18 cellular contexts compared by ENCODE assay signal in genomic region chr6:120211955-120212792, GRCh38.
A peak's percentile ranks its signal among the peaks of the same experiment; 100 is the strongest.
DNase-seq lines count a peak whose midpoint lies in the region; ATAC-seq, FAIRE-seq and TF ChIP-seq lines count a peak whose summit lies in the region.
"Had no signal": no experiment of that assay in that cellular context is flagged by ENCODE, and none has a peak within 500 bp of the region (broad histone marks: within the 10 kb centered on the region; RNA-seq: fewer than 3 reads in every experiment).

No MANE protein-coding gene starts in this region.

- H3K9me3 Mint-ChIP-seq in GM23338 (no peaks in the 10 kb centered on the region), chondrocyte (ENCODE audit: low read depth) (no peaks in the 10 kb centered on the region)

- H3K27me3 ChIP-seq in GM23338 (ENCODE audit: insufficient read depth): no peaks in the 10 kb centered on the region
- H3K27me3 ChIP-seq in bronchial epithelial cell (ENCODE audit: control insufficient read depth, insufficient read depth, low read length): no peaks in the 10 kb centered on the region
- no peaks in the 10 kb centered on the region for H3K27me3 ChIP-seq in liver (ENCODE audit: control insufficient read depth in 4 of 4, insufficient read depth in 4 of 4, low read length in 3 of 4)
- H3K27me3 ChIP-seq: MG63 had no signal

- no peak overlapping the region for H3K4me2 ChIP-seq in GM23338

- H3K4me3 Mint-ChIP-seq in GM23338 (no peak overlapping the region), chondrocyte (ENCODE audit: unreplicated experiment) (no peak overlapping the region)
- H3K4me3 Mint-ChIP-seq: T-cell had no signal

- H3K9ac ChIP-seq in liver (ENCODE audit: low read depth in 1 of 2, low read length in 2 of 2): no peak overlapping the region

- no peak overlapping the region for H2AFZ ChIP-seq in GM23338

- H3F3A ChIP-seq in GM23338 (replicated peaks; ENCODE audit: low read depth): no peaks in the 10 kb centered on the region

- TF ChIP-seq CTCF in GM23338 (conservative IDR thresholded peaks at IDR 0.05; ENCODE audit: low read depth in 2 of 2) (no peak), bronchial epithelial cell (IDR thresholded peaks at IDR 0.05; ENCODE audit: insufficient read depth, low read length, severe bottlenecking) (no peak), liver (IDR thresholded peaks at IDR 0.05; ENCODE audit: low read depth, low read length, missing input control) (no peak), chondrocyte (IDR thresholded peaks at IDR 0.05) (no peak)

- H3K27me3 Mint-ChIP-seq in GM23338 (ENCODE audit: insufficient read depth, low read depth, poor library complexity): no peaks in the 10 kb centered on the region
- H3K27me3 Mint-ChIP-seq in chondrocyte (ENCODE audit: low read depth): no peaks in the 10 kb centered on the region
- H3K27me3 Mint-ChIP-seq: T-cell had no signal

- H3K36me3 ChIP-seq in GM23338 (ENCODE audit: insufficient read depth) (no peaks in the 10 kb centered on the region), bronchial epithelial cell (ENCODE audit: control insufficient read depth, insufficient read depth, low read length) (no peaks in the 10 kb centered on the region), liver (ENCODE audit: control insufficient read depth in 4 of 4, insufficient read depth in 3 of 4, low read depth in 1 of 4, low read length in 3 of 4) (no peaks in the 10 kb centered on the region)
- H3K36me3 ChIP-seq: MG63 had no signal

- no peak overlapping the region for H3K27ac ChIP-seq in GM23338 (ENCODE audit: low read depth)
- no peak overlapping the region for H3K27ac ChIP-seq in liver (ENCODE audit: low read depth in 1 of 2, low read length in 2 of 2)

- WGBS in liver: 28% methylated on average over 4 of the region's 4 CpGs

- peak overlapping the region; percentile 44; the same call in 1 of the 2 replicates for H3K27ac Mint-ChIP-seq in GM23338
- no peak overlapping the region for H3K27ac Mint-ChIP-seq in chondrocyte (ENCODE audit: unreplicated experiment)
- H3K27ac Mint-ChIP-seq: progenitor cell of endocrine pancreas, T-cell had no signal

- DNase-seq in GM23338 (ENCODE audit: low spot score) (no peak), NOMO-1 treated with DMSO at 0.1 percent for 48 hours (lab: John Stamatoyannopoulos, UW; ENCODE audit: unreplicated experiment) (peak; percentile 64), bronchial epithelial cell (ENCODE audit: low read depth) (peak; percentile 82), chondrocyte (ENCODE audit: low spot score) (no peak), GF-D8 (lab: John Stamatoyannopoulos, UW) (no peak), NCI-H1092 (lab: John Stamatoyannopoulos, UW) (no peak)
- DNase-seq in activated CD4-positive, alpha-beta T cell treated with anti-CD3 and anti-CD28 coated beads, Interleukin-2, amount 50 U/mL, for 4 hours: no peak
- DNase-seq: activated CD4-positive, alpha-beta T cell treated with anti-CD3 and anti-CD28 coated beads for 1 hour; activated CD8-positive, alpha-beta memory T cell treated with anti-CD3 and anti-CD28 coated beads, Interleukin-2, amount 50 U/mL, for 4 hours; activated naive CD4-positive, alpha-beta T cell treated with anti-CD3 and anti-CD28 coated beads, Interleukin-2, amount 50 U/mL, for 16 hours; caudate nucleus; left cardiac atrium; MG63; NCI-H2171 treated with DMSO at 0.1 percent for 48 hours; T-cell had no signal

- H3K4me1 ChIP-seq in GM23338 (ENCODE audit: insufficient read depth) (no peaks in the 10 kb centered on the region), liver (ENCODE audit: control insufficient read depth in 4 of 4, insufficient read depth in 4 of 4, low read length in 3 of 4) (peaks cover 3 to 5% (median 4%) of the 10 kb centered on the region in 4 donors)

- H3K9me2 ChIP-seq in GM23338 (ENCODE audit: insufficient read depth): no peaks in the 10 kb centered on the region

- no peaks in the 10 kb centered on the region for H3K79me2 ChIP-seq in GM23338 (replicated peaks; ENCODE audit: insufficient read depth)

- no peaks in the 10 kb centered on the region for H3K36me3 Mint-ChIP-seq in GM23338 (ENCODE audit: low read depth)
- H3K36me3 Mint-ChIP-seq in chondrocyte (ENCODE audit: low read depth): no peaks in the 10 kb centered on the region
- H3K36me3 Mint-ChIP-seq: T-cell had no signal

- H3K4me1 Mint-ChIP-seq in GM23338 (peaks cover 4% of the 10 kb centered on the region; the same call in 2 of the 3 replicates), chondrocyte (ENCODE audit: low read depth) (no peaks in the 10 kb centered on the region)
- H3K4me1 Mint-ChIP-seq: T-cell had no signal

- peak in 1 of 2 donors; percentile 11 for TF ChIP-seq RAD21 in liver (IDR thresholded peaks at IDR 0.05)

- no peak for ATAC-seq in GM23338
- ATAC-seq: left cardiac atrium, T-cell had no signal

- no peaks in the 10 kb centered on the region for H4K20me1 ChIP-seq in GM23338 (replicated peaks; ENCODE audit: insufficient read depth)

- no peaks in the 10 kb centered on the region for H3K9me3 ChIP-seq in liver (ENCODE audit: control insufficient read depth in 4 of 4, low read length in 3 of 4)
- H3K9me3 ChIP-seq: MG63 had no signal

- FAIRE-seq in bronchial epithelial cell (lab: Jason Lieb, UNC): no peak
- FAIRE-seq: endometrium had no signal

- no peak overlapping the region for H3K4me3 ChIP-seq in GM23338
- no peak overlapping the region for H3K4me3 ChIP-seq in bronchial epithelial cell (ENCODE audit: low read depth, low read length)
- no peak overlapping the region for H3K4me3 ChIP-seq in liver (ENCODE audit: low read depth in 1 of 3, low read length in 3 of 3)
- H3K4me3 ChIP-seq: MG63 had no signal

TF ChIP-seq in GM23338, 12 proteins besides CTCF, POLR2A, EP300 and RAD21 (continues in another document):
- no peak for TF ChIP-seq EZH2 (IDR thresholded peaks at IDR 0.05; ENCODE audit: low read depth, unreplicated experiment)
- no peak for TF ChIP-seq CREB1 (CRISPR knock-in tag; IDR thresholded peaks at IDR 0.05; ENCODE audit: low read depth)
- no peak for TF ChIP-seq NANOG (IDR thresholded peaks at IDR 0.05; ENCODE audit: borderline replicate concordance)

TF ChIP-seq in liver, 16 proteins besides CTCF, POLR2A, EP300 and RAD21:
- TF ChIP-seq ZBTB33 (IDR thresholded peaks at IDR 0.05) (no peak), FOXA1 (IDR thresholded peaks at IDR 0.05) (no peak), HNF4A (conservative IDR thresholded peaks at IDR 0.05) (peak; percentile 69 to 78), RXRA (IDR thresholded peaks at IDR 0.05) (peak; percentile 16 to 59), REST (IDR thresholded peaks at IDR 0.05) (no peak), EGR1 (IDR thresholded peaks at IDR 0.05; ENCODE audit: low read depth in 2 of 2) (no peak), HNF4G (IDR thresholded peaks at IDR 0.05) (peak; percentile 19), NR2F2 (IDR thresholded peaks at IDR 0.05) (peak; percentile 49), FOXA2 (IDR thresholded peaks at IDR 0.05) (no peak), MAX (IDR thresholded peaks at IDR 0.05) (no peak), GABPA (IDR thresholded peaks at IDR 0.05 in 1 of 2, conservative IDR thresholded peaks at IDR 0.05 in 1 of 2) (no peak), JUND (IDR thresholded peaks at IDR 0.05) (no peak), SP1 (IDR thresholded peaks at IDR 0.05) (no peak), YY1 (IDR thresholded peaks at IDR 0.05) (peak; percentile 12), TAF1 (conservative IDR thresholded peaks at IDR 0.05) (no peak), ATF3 (IDR thresholded peaks at IDR 0.05) (no peak)

Comparison
In these comparisons a context has a peak if more than half of its experiments do, and no peak if none do; other contexts are left out.
1. DNase-seq: peak in NOMO-1 treated with DMSO at 0.1 percent for 48 hours (single experiment) and bronchial epithelial cell (single experiment); none in GM23338 (single experiment), chondrocyte (single experiment), GF-D8 (single experiment), NCI-H1092 (single experiment) and activated CD4-positive, alpha-beta T cell treated with anti-CD3 and anti-CD28 coated beads, Interleukin-2, amount 50 U/mL, for 4 hours (0 of 2).